In genomic region chr18:46148810-46149209, GRCh38 we compare ENCODE assay signal across 1 cellular context.
TF ChIP-seq lines count a peak whose summit lies in the region.

No MANE protein-coding gene starts in this region.

TF ChIP-seq in IMR-90, 13 proteins besides CTCF, POLR2A, EP300 and RAD21:
- TF ChIP-seq USF2 (IDR thresholded peaks at IDR 0.05; ENCODE audit: low read depth, low read length) = no peak
- TF ChIP-seq FOS (IDR thresholded peaks at IDR 0.05; ENCODE audit: low read depth, low read length) = no peak
- no peak for TF ChIP-seq CEBPB (IDR thresholded peaks at IDR 0.05; ENCODE audit: low read depth, low read length)
- TF ChIP-seq CHD1 (IDR thresholded peaks at IDR 0.05; ENCODE audit: low read depth, low read length) = no peak
- TF ChIP-seq SMC3 (IDR thresholded peaks at IDR 0.05; ENCODE audit: low read depth, low read length) = peak; percentile 78
- TF ChIP-seq RFX5 (IDR thresholded peaks at IDR 0.05; ENCODE audit: low read depth, low read length) = no peak
- TF ChIP-seq BHLHE40 (IDR thresholded peaks at IDR 0.05; ENCODE audit: low read depth, low read length) = no peak
- TF ChIP-seq RCOR1 (IDR thresholded peaks at IDR 0.05; ENCODE audit: insufficient replicate concordance, low read length) = no peak
